Comparison of ENCODE assay signal across 14 cellular contexts in genomic region chr7:131236318-131236672, GRCh38.
A peak's percentile ranks its signal among the peaks of the same experiment; 100 is the strongest.
DNase-seq lines count a peak whose midpoint lies in the region; ATAC-seq and TF ChIP-seq lines count a peak whose summit lies in the region.
"Had no signal": no experiment of that assay in that cellular context is flagged by ENCODE, and none has a peak within 500 bp of the region (broad histone marks: within the 10 kb centered on the region; RNA-seq: fewer than 3 reads in every experiment).

No MANE protein-coding gene starts in this region.

- H3K4ac ChIP-seq in neuronal stem cell (ENCODE audit: low read length), result no peak overlapping the region

- H3K79me2 ChIP-seq in PC-3 (ENCODE audit: low read length) (no peaks in the 10 kb centered on the region), mammary epithelial cell (ENCODE audit: insufficient read depth, low read length) (no peaks in the 10 kb centered on the region)

- no peak overlapping the region for H2BK120ac ChIP-seq in neuronal stem cell (ENCODE audit: low read depth, low read length)

- peak overlapping the region; percentile 89 for H3K27ac ChIP-seq in PC-3 (ENCODE audit: low read length)
- H3K27ac ChIP-seq in mammary epithelial cell (ENCODE audit: insufficient read depth, low read depth, low read length), result peak overlapping the region; percentile 93
- no peak overlapping the region for H3K27ac ChIP-seq in neuronal stem cell (replicated peaks; ENCODE audit: low read length)

- WGBS in mammary epithelial cell (ENCODE audit: low coverage, missing lambda C conversion rate), result 94% methylated on average over 6 of the region's 6 CpGs
- no CpG with 5 or more reads among the region's 6 CpGs for WGBS in neuronal stem cell (ENCODE audit: extremely low coverage in 2 of 2, insufficient read length in 2 of 2, insufficient replicate concordance in 1 of 2), 2 donors

- H3K9me3 ChIP-seq in PC-3 (ENCODE audit: low read length), result no peaks in the 10 kb centered on the region
- H3K9me3 ChIP-seq in mammary epithelial cell (replicated peaks; ENCODE audit: insufficient read depth, low read length), result no peaks in the 10 kb centered on the region
- no peaks in the 10 kb centered on the region for H3K9me3 ChIP-seq in neuronal stem cell (replicated peaks in 1 of 2; ENCODE audit: control insufficient read depth in 2 of 2, insufficient read depth in 1 of 2, low read depth in 1 of 2, low read length in 2 of 2)
- H3K9me3 ChIP-seq: HAP-1 had no signal

- H2AFZ ChIP-seq in PC-3 (ENCODE audit: low read length) (no peak overlapping the region), mammary epithelial cell (ENCODE audit: low read depth, low read length) (peak overlapping the region; percentile 14), neuronal stem cell (ENCODE audit: low read length) (peak overlapping the region; percentile 84)

- no peak for ATAC-seq in activated CD4-positive, alpha-beta T cell treated with anti-CD3 and anti-CD28 coated beads for 36 hours
- ATAC-seq in PC-3, result no peak
- ATAC-seq: Right ventricle myocardium inferior had no signal

- no peak overlapping the region for H2BK15ac ChIP-seq in neuronal stem cell (ENCODE audit: low read length)

- H3K18ac ChIP-seq in neuronal stem cell (ENCODE audit: low read length), result no peak overlapping the region

- no peaks in the 10 kb centered on the region for H3K79me1 ChIP-seq in neuronal stem cell (ENCODE audit: low read depth, low read length)

- H3K4me1 ChIP-seq in PC-3 (ENCODE audit: insufficient read depth, low read length) (peaks cover 24% of the 10 kb centered on the region), mammary epithelial cell (ENCODE audit: insufficient read depth, low read length) (peaks cover 21% of the 10 kb centered on the region), neuronal stem cell (ENCODE audit: control insufficient read depth in 2 of 2, insufficient read depth in 1 of 2, low read depth in 1 of 2, low read length in 2 of 2) (peaks cover 5 to 8% of the 10 kb centered on the region in 2 donors)
- H3K4me1 ChIP-seq: HAP-1 had no signal

- POLR2A ChIA-PET in activated CD4-positive, alpha-beta T cell treated with anti-CD3 and anti-CD28 coated beads for 36 hours (lab: Charles Lee), result interaction anchor here (0.5 to 1.9 kb wide), 8 partner anchors 47 to 332 kb away, joined by 3 to 7 read pairs (median 4); partner anchors contain the start of gene MKLN1
- POLR2A ChIA-PET in PC-3 (lab: Charles Lee; ENCODE audit: unreplicated experiment), result interaction anchor here (0.5 kb wide), 1 partner anchor 25 kb away, joined by 6 read pairs; no protein-coding TSS in a partner anchor

- no peak overlapping the region for H4K91ac ChIP-seq in neuronal stem cell (ENCODE audit: low read depth, low read length, poor library complexity)

- H4K20me1 ChIP-seq in PC-3 (ENCODE audit: low read length) (no peaks in the 10 kb centered on the region), mammary epithelial cell (ENCODE audit: insufficient read depth, low read length) (no peaks in the 10 kb centered on the region)

- in situ Hi-C loops in mammary epithelial cell (cut with MboI; ENCODE audit: low sequenced_read_pairs in 2 of 2), result no loop called here

- H3K4me3 ChIP-seq in PC-3 (ENCODE audit: low read length) (no peak overlapping the region), mammary epithelial cell (replicated peaks in 1 of 3; ENCODE audit: insufficient read depth in 1 of 3, low read depth in 2 of 3, low read length in 3 of 3) (no peak overlapping the region), neuronal stem cell (ENCODE audit: low read length in 2 of 2) (no peak overlapping the region)
- H3K4me3 ChIP-seq: HAP-1, skin epidermis had no signal

- peak overlapping the region; percentile 96 for H3K27ac Mint-ChIP-seq in activated CD4-positive, alpha-beta T cell treated with anti-CD3 and anti-CD28 coated beads for 36 hours

- no peak overlapping the region for H2BK12ac ChIP-seq in neuronal stem cell (ENCODE audit: low read length)

- intact Hi-C loops in activated CD4-positive, alpha-beta T cell treated with anti-CD3 and anti-CD28 coated beads for 36 hours (cut with DNase I, micrococcal nuclease), result loop anchor here in 1 of 2 experiments (5.0 kb wide), 1 partner anchor 146 kb away; no protein-coding TSS in a partner anchor
- intact Hi-C loops in PC-3 (cut with micrococcal nuclease), result loop anchor here (5.0 kb wide), 1 partner anchor 49 kb away; no protein-coding TSS in a partner anchor
- intact Hi-C loops in mammary epithelial cell (cut with micrococcal nuclease), result loop anchor here (2.0 to 5.0 kb wide), 2 partner anchors 129 to 169 kb away; no protein-coding TSS in a partner anchor

- no peaks in the 10 kb centered on the region for H3F3A ChIP-seq in PC-3 (ENCODE audit: low read length, unreplicated experiment)

- H3K27me3 Mint-ChIP-seq in activated CD4-positive, alpha-beta T cell treated with anti-CD3 and anti-CD28 coated beads for 36 hours, result no peaks in the 10 kb centered on the region
- H3K27me3 Mint-ChIP-seq: dendritic cell treated with granulocyte-macrophage colony-stimulating factor and Interleukin-4, amounts not matched to agents 40 ng/mL and 50 ng/mL, for 4 days had no signal

- no peak overlapping the region for H2BK5ac ChIP-seq in neuronal stem cell (ENCODE audit: low read length)

- H3K36me3 Mint-ChIP-seq in activated CD4-positive, alpha-beta T cell treated with anti-CD3 and anti-CD28 coated beads for 36 hours (ENCODE audit: low read depth), result peaks cover 2% of the 10 kb centered on the region

- TF ChIP-seq CTCF in PC-3 (conservative IDR thresholded peaks at IDR 0.05; ENCODE audit: low read depth, low read length) (no peak), mammary epithelial cell (conservative IDR thresholded peaks at IDR 0.05 in 1 of 2, IDR thresholded peaks at IDR 0.05 in 1 of 2; ENCODE audit: extremely low read depth in 1 of 2, insufficient read depth in 1 of 2, low read depth in 1 of 2, low read length in 2 of 2) (no peak)

- H3K14ac ChIP-seq in neuronal stem cell (ENCODE audit: low read length), result no peak overlapping the region

- no peak overlapping the region for H3K4me3 Mint-ChIP-seq in activated CD4-positive, alpha-beta T cell treated with anti-CD3 and anti-CD28 coated beads for 36 hours
- H3K4me3 Mint-ChIP-seq: dendritic cell treated with granulocyte-macrophage colony-stimulating factor and Interleukin-4, amounts not matched to agents 40 ng/mL and 50 ng/mL, for 4 days had no signal

- H3K9me2 ChIP-seq in PC-3 (replicated peaks; ENCODE audit: low read length), result no peaks in the 10 kb centered on the region

- no peak for DNase-seq in activated CD4-positive, alpha-beta T cell treated with anti-CD3 and anti-CD28 coated beads for 36 hours
- no peak for DNase-seq in activated CD4-positive, alpha-beta T cell treated with anti-CD3 and anti-CD28 coated beads, Interleukin-2, amount 50 U/mL, for 1 hour
- DNase-seq in PC-3, result no peak
- DNase-seq in mammary epithelial cell, result no peak
- DNase-seq in neuronal stem cell (ENCODE audit: low spot score), result no peak
- no peak for DNase-seq in superior temporal gyrus (ENCODE audit: extremely low spot score)
- no peak for DNase-seq in NCI-H524 treated with DMSO at 0.1 percent for 48 hours (lab: John Stamatoyannopoulos, UW)
- DNase-seq in SHP77 (lab: John Stamatoyannopoulos, UW), result no peak
- DNase-seq: KG1, NCI-H510A had no signal

- no peak overlapping the region for H2AK5ac ChIP-seq in neuronal stem cell (ENCODE audit: low read depth, low read length)

- no peak overlapping the region for H4K8ac ChIP-seq in neuronal stem cell (ENCODE audit: low read depth, low read length)

- H3K27me3 ChIP-seq in PC-3 (ENCODE audit: low read length) (no peaks in the 10 kb centered on the region), mammary epithelial cell (ENCODE audit: insufficient read depth, low read length) (no peaks in the 10 kb centered on the region), neuronal stem cell (ENCODE audit: control insufficient read depth in 3 of 3, insufficient read depth in 3 of 3, low read depth in 1 of 3, low read length in 3 of 3) (no peaks in the 10 kb centered on the region)

- BruUV-seq in PC-3 (replicated peaks; lab: Mats Ljungman, UMichigan), result no TSS peak
- no TSS peak for BruUV-seq in mammary epithelial cell (replicated peaks; lab: Mats Ljungman, UMichigan)

- no peak overlapping the region for H3K23ac ChIP-seq in neuronal stem cell (ENCODE audit: low read depth, low read length, poor library complexity)

- CTCF ChIA-PET in activated CD4-positive, alpha-beta T cell treated with anti-CD3 and anti-CD28 coated beads for 36 hours (lab: Charles Lee), result interaction anchor here (0.5 to 1.2 kb wide), 9 partner anchors 10 to 277 kb away, joined by 3 to 6 read pairs (median 3); no protein-coding TSS in a partner anchor
- CTCF ChIA-PET in PC-3 (lab: Charles Lee), result interaction anchor here (0.9 kb wide), 1 partner anchor 67 kb away, joined by 5 read pairs; no protein-coding TSS in a partner anchor
- CTCF ChIA-PET in mammary epithelial cell (lab: Charles Lee; ENCODE audit: low non-redundant PET), result no interaction called here

- H3K9me3 Mint-ChIP-seq in activated CD4-positive, alpha-beta T cell treated with anti-CD3 and anti-CD28 coated beads for 36 hours (ENCODE audit: low read depth), result no peaks in the 10 kb centered on the region
- H3K9me3 Mint-ChIP-seq: dendritic cell treated with granulocyte-macrophage colony-stimulating factor and Interleukin-4, amounts not matched to agents 40 ng/mL and 50 ng/mL, for 4 days had no signal

- H3K4me2 ChIP-seq in PC-3 (ENCODE audit: low read length), result peak overlapping the region; percentile 67
- H3K4me2 ChIP-seq in mammary epithelial cell (ENCODE audit: insufficient read depth, low read depth, low read length), result no peak overlapping the region
- no peak overlapping the region for H3K4me2 ChIP-seq in neuronal stem cell (ENCODE audit: insufficient read depth, low read length, poor library complexity, severe bottlenecking)

- dilution Hi-C loops in mammary epithelial cell (cut with HindIII; ENCODE audit: low sequenced_read_pairs), result no loop called here

- H3K4me1 Mint-ChIP-seq in activated CD4-positive, alpha-beta T cell treated with anti-CD3 and anti-CD28 coated beads for 36 hours, result peaks cover 49% of the 10 kb centered on the region

- H3K9ac ChIP-seq in PC-3 (ENCODE audit: low read length) (peak overlapping the region; percentile 64), mammary epithelial cell (ENCODE audit: insufficient read depth, low read length) (peak overlapping the region; percentile 45), neuronal stem cell (ENCODE audit: low read depth, low read length, poor library complexity) (no peak overlapping the region)

- no peaks in the 10 kb centered on the region for H3K36me3 ChIP-seq in PC-3 (ENCODE audit: low read depth, low read length)
- no peaks in the 10 kb centered on the region for H3K36me3 ChIP-seq in mammary epithelial cell (ENCODE audit: insufficient read depth, low read length)
- H3K36me3 ChIP-seq in neuronal stem cell (replicated peaks in 1 of 2; ENCODE audit: control insufficient read depth in 2 of 2, insufficient read depth in 2 of 2, low read length in 2 of 2), result no peaks in the 10 kb centered on the region
- H3K36me3 ChIP-seq: HAP-1 had no signal
